Comparison of ENCODE assay signal across 22 cellular contexts in the genomic region with DNA sequence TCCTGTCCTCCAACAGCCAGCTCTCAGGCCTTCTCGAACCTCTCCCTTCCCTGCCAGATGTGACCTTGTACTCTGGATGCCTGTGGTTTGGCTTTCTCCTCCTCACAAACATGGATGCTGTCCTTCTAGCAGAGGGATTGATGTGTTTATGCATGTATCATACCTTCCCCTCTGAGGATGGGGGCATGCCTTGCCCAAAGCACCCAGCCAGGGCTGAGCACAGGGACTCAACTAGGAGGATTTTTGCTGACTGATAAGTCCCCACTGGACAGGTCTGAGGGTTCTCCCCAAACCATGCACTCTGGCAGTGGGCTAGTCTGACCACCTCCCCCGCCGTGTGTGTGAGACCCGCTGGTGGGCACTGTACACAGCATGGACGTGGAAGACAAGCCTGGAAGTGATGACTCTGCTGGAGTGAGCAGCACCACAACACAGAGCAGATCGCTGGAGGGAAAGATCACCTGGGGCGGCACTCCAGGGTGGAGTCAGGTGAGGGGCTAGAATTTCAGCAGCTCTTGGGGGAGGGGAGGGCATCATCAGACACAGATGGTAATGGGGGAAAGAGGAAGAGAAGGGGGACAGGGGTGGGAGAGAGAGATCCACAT.
"Had no signal": no experiment of that assay in that cellular context is flagged by ENCODE, and none has a peak within 500 bp of the region (broad histone marks: within the 10 kb centered on the region; RNA-seq: fewer than 3 reads in every experiment).

No MANE protein-coding gene starts in this region.

- ATAC-seq: heart right ventricle; naive thymus-derived CD8-positive, alpha-beta T cell; right cardiac atrium; stimulated activated effector memory CD8-positive, alpha-beta T cell treated with anti-CD3 and anti-CD28 coated beads, Interleukin-12 subunit alpha, Interleukin-12 subunit beta, amount 100 ng/mL, for 72 hours had no signal

- H3K4me3 ChIP-seq: heart right ventricle, hepatocyte, left ventricle myocardium inferior, sigmoid colon, spleen, suprapubic skin, thoracic aorta, tibial artery had no signal

- H3K9me3 Mint-ChIP-seq: type B pancreatic cell had no signal

- DNase-seq: heart right ventricle; islet precursor cell; left ventricle myocardium inferior; naive thymus-derived CD8-positive, alpha-beta T cell; nucleus accumbens; retina; right cardiac atrium; sigmoid colon; small intestine; spleen; stimulated activated CD4-positive, alpha-beta T cell treated with anti-CD3 and anti-CD28 coated beads, Interleukin-4, amount 100 ng/mL, for 24 hours; stimulated activated naive CD4-positive, alpha-beta T cell; tibial artery had no signal

- H3K4me1 Mint-ChIP-seq: memory B cell; naive thymus-derived CD8-positive, alpha-beta T cell; stimulated activated effector memory CD8-positive, alpha-beta T cell treated with anti-CD3 and anti-CD28 coated beads, Interleukin-12 subunit alpha, Interleukin-12 subunit beta, amount 100 ng/mL, for 72 hours had no signal

- H3K36me3 Mint-ChIP-seq: memory B cell; naive thymus-derived CD8-positive, alpha-beta T cell; stimulated activated effector memory CD8-positive, alpha-beta T cell treated with anti-CD3 and anti-CD28 coated beads, Interleukin-12 subunit alpha, Interleukin-12 subunit beta, amount 100 ng/mL, for 72 hours had no signal

- H3K36me3 ChIP-seq: heart right ventricle, left ventricle myocardium inferior, sigmoid colon, spleen, suprapubic skin, thoracic aorta, tibial artery had no signal

- H3K27ac ChIP-seq: heart right ventricle, hepatocyte, left ventricle myocardium inferior, parathyroid adenoma, sigmoid colon, spleen, suprapubic skin, thoracic aorta, tibial artery had no signal

- H3K9me3 ChIP-seq: sigmoid colon, suprapubic skin, thoracic aorta had no signal

- H3K27ac Mint-ChIP-seq: memory B cell; naive thymus-derived CD8-positive, alpha-beta T cell; progenitor cell of endocrine pancreas; stimulated activated effector memory CD8-positive, alpha-beta T cell treated with anti-CD3 and anti-CD28 coated beads, Interleukin-12 subunit alpha, Interleukin-12 subunit beta, amount 100 ng/mL, for 72 hours; stimulated activated naive CD8-positive, alpha-beta T cell treated with anti-CD3 and anti-CD28 coated beads, Interleukin-15, Interleukin-2, amounts not matched to agents 100 ng/mL and 50 ng/mL, for 24 hours; type B pancreatic cell had no signal

- H3K27me3 Mint-ChIP-seq: memory B cell had no signal

- H3K4me3 Mint-ChIP-seq: memory B cell; naive thymus-derived CD8-positive, alpha-beta T cell; stimulated activated effector memory CD8-positive, alpha-beta T cell treated with anti-CD3 and anti-CD28 coated beads, Interleukin-12 subunit alpha, Interleukin-12 subunit beta, amount 100 ng/mL, for 72 hours; stimulated activated naive CD8-positive, alpha-beta T cell treated with anti-CD3 and anti-CD28 coated beads, Interleukin-15, Interleukin-2, amounts not matched to agents 100 ng/mL and 50 ng/mL, for 24 hours; type B pancreatic cell had no signal

- H3K27me3 ChIP-seq: hepatocyte, sigmoid colon, spleen, suprapubic skin, tibial artery had no signal

- H3K4me1 ChIP-seq: heart right ventricle, left ventricle myocardium inferior, parathyroid adenoma, sigmoid colon, spleen, suprapubic skin, tibial artery had no signal
